Comparison of ENCODE assay signal across 12 cellular contexts in genomic region chr5:1497271-1497777, GRCh38. TPM values are rescaled to one million over a fixed set of nuclear protein-coding genes. Genes with fewer than 3 reads are reported as not detected.
DNase-seq lines count a peak whose midpoint lies in the region; ATAC-seq lines count a peak whose summit lies in the region.
"Had no signal": no experiment of that assay in that cellular context is flagged by ENCODE, and none has a peak within 500 bp of the region (broad histone marks: within the 10 kb centered on the region; RNA-seq: fewer than 3 reads in every experiment).

No MANE protein-coding gene starts in this region.

- no peaks in the 10 kb centered on the region for H3K27me3 ChIP-seq in CD8-positive, alpha-beta memory T cell (ENCODE audit: insufficient read depth, low read length, poor library complexity, severe bottlenecking)
- H3K27me3 ChIP-seq in effector memory CD4-positive, alpha-beta T cell (replicated peaks; ENCODE audit: control insufficient read depth, insufficient read depth, low read length, poor library complexity, severe bottlenecking): no peaks in the 10 kb centered on the region
- H3K27me3 ChIP-seq: BE2C, pancreas had no signal

- no peaks in the 10 kb centered on the region for H3K9me3 Mint-ChIP-seq in CD8-positive, alpha-beta memory T cell
- no peaks in the 10 kb centered on the region for H3K9me3 Mint-ChIP-seq in activated T-helper 1 cell treated with anti-CD3 and anti-CD28 coated beads, Interleukin-12 subunit alpha, Interleukin-12 subunit beta, Interleukin-2, Interleukin-4 antibody, amounts not matched to agents 30 ng/mL and 10 ng/mL and 1 ng/mL, durations not matched to agents 14 hours and 24 hours and 36 hours

- DNase-seq in CD8-positive, alpha-beta memory T cell: no peak
- DNase-seq in activated T-helper 1 cell treated with anti-CD3 and anti-CD28 coated beads, Interleukin-12 subunit alpha, Interleukin-12 subunit beta, Interleukin-2, Interleukin-4 antibody, amounts not matched to agents 30 ng/mL and 10 ng/mL and 1 ng/mL, durations not matched to agents 14 hours and 24 hours and 36 hours (ENCODE audit: low spot score): no peak
- DNase-seq in effector memory CD4-positive, alpha-beta T cell: no peak
- no peak for DNase-seq in NCI-H2171 treated with DMSO at 0.1 percent for 48 hours (lab: John Stamatoyannopoulos, UW)
- DNase-seq in NCI-H345 treated with DMSO at 0.1 percent for 48 hours (lab: John Stamatoyannopoulos, UW; ENCODE audit: unreplicated experiment): no peak
- DNase-seq in medulla oblongata (ENCODE audit: extremely low spot score): no peak
- DNase-seq: activated effector memory CD4-positive, alpha-beta T cell treated with Interleukin-2 at 50 U/mL for 16 hours; BE2C; NCI-H226 had no signal

- H3K36me3 ChIP-seq in CD8-positive, alpha-beta memory T cell (ENCODE audit: insufficient read depth, low read length): peaks cover 30% of the 10 kb centered on the region
- peaks cover 37% of the 10 kb centered on the region for H3K36me3 ChIP-seq in effector memory CD4-positive, alpha-beta T cell (ENCODE audit: control insufficient read depth, insufficient read depth, low read length)
- H3K36me3 ChIP-seq: pancreas had no signal

- peaks cover 0 to 84% (median 12%) of the 10 kb centered on the region in 3 donors for H3K36me3 Mint-ChIP-seq in CD8-positive, alpha-beta memory T cell
- peaks cover 7% of the 10 kb centered on the region for H3K36me3 Mint-ChIP-seq in activated T-helper 1 cell treated with anti-CD3 and anti-CD28 coated beads, Interleukin-12 subunit alpha, Interleukin-12 subunit beta, Interleukin-2, Interleukin-4 antibody, amounts not matched to agents 30 ng/mL and 10 ng/mL and 1 ng/mL, durations not matched to agents 14 hours and 24 hours and 36 hours (ENCODE audit: low read depth)

- peak overlapping the region in 7 of 8 donors; percentile 10 to 99 (median 73) for H3K27ac Mint-ChIP-seq in CD8-positive, alpha-beta memory T cell
- H3K27ac Mint-ChIP-seq in activated T-helper 1 cell treated with anti-CD3 and anti-CD28 coated beads, Interleukin-12 subunit alpha, Interleukin-12 subunit beta, Interleukin-2, Interleukin-4 antibody, amounts not matched to agents 30 ng/mL and 10 ng/mL and 1 ng/mL, durations not matched to agents 14 hours and 24 hours and 36 hours: peak overlapping the region; percentile 52

- no peak overlapping the region for H3K27ac ChIP-seq in CD8-positive, alpha-beta memory T cell (ENCODE audit: low read depth, low read length)
- H3K27ac ChIP-seq in effector memory CD4-positive, alpha-beta T cell (ENCODE audit: insufficient read depth, low read length, poor library complexity, severe bottlenecking): no peak overlapping the region
- H3K27ac ChIP-seq: pancreas had no signal

- no peak overlapping the region for H3K4me3 ChIP-seq in CD8-positive, alpha-beta memory T cell (ENCODE audit: low read length)
- H3K4me3 ChIP-seq in effector memory CD4-positive, alpha-beta T cell (ENCODE audit: insufficient read depth, low read depth, low read length, poor library complexity, severe bottlenecking): no peak overlapping the region
- H3K4me3 ChIP-seq: pancreas had no signal

- intact Hi-C loops in activated T-helper 1 cell treated with anti-CD3 and anti-CD28 coated beads, Interleukin-12 subunit alpha, Interleukin-12 subunit beta, Interleukin-2, Interleukin-4 antibody, amounts not matched to agents 30 ng/mL and 10 ng/mL and 1 ng/mL, durations not matched to agents 14 hours and 24 hours and 36 hours (cut with micrococcal nuclease): no loop called here

- H3K4me1 ChIP-seq in CD8-positive, alpha-beta memory T cell (ENCODE audit: insufficient read depth, low read length): peaks cover 30% of the 10 kb centered on the region
- H3K4me1 ChIP-seq in effector memory CD4-positive, alpha-beta T cell (ENCODE audit: control insufficient read depth, insufficient read depth, low read length, poor library complexity, severe bottlenecking): no peaks in the 10 kb centered on the region
- H3K4me1 ChIP-seq: BE2C, pancreas had no signal

- H3K9me3 ChIP-seq in CD8-positive, alpha-beta memory T cell (ENCODE audit: low read length): no peaks in the 10 kb centered on the region
- no peaks in the 10 kb centered on the region for H3K9me3 ChIP-seq in effector memory CD4-positive, alpha-beta T cell (ENCODE audit: control insufficient read depth, low read length)
- H3K9me3 ChIP-seq: BE2C, pancreas had no signal

- H3K27me3 Mint-ChIP-seq in CD8-positive, alpha-beta memory T cell: no peaks in the 10 kb centered on the region
- no peaks in the 10 kb centered on the region for H3K27me3 Mint-ChIP-seq in activated T-helper 1 cell treated with anti-CD3 and anti-CD28 coated beads, Interleukin-12 subunit alpha, Interleukin-12 subunit beta, Interleukin-2, Interleukin-4 antibody, amounts not matched to agents 30 ng/mL and 10 ng/mL and 1 ng/mL, durations not matched to agents 14 hours and 24 hours and 36 hours (ENCODE audit: insufficient read depth)

- POLR2A ChIA-PET in CD8-positive, alpha-beta memory T cell (lab: Charles Lee): no interaction called here

- peaks cover 61 to 91% (median 80%) of the 10 kb centered on the region in 3 donors for H3K4me1 Mint-ChIP-seq in CD8-positive, alpha-beta memory T cell
- peaks cover 12% of the 10 kb centered on the region for H3K4me1 Mint-ChIP-seq in activated T-helper 1 cell treated with anti-CD3 and anti-CD28 coated beads, Interleukin-12 subunit alpha, Interleukin-12 subunit beta, Interleukin-2, Interleukin-4 antibody, amounts not matched to agents 30 ng/mL and 10 ng/mL and 1 ng/mL, durations not matched to agents 14 hours and 24 hours and 36 hours (ENCODE audit: low read depth)

- CTCF ChIA-PET in CD8-positive, alpha-beta memory T cell (lab: Charles Lee): no interaction called here

- ATAC-seq in GM19397 (IDR thresholded peaks at IDR 0.05; ENCODE audit: unreplicated experiment): peak; percentile 19
- ATAC-seq in HG03039 (IDR thresholded peaks at IDR 0.05; ENCODE audit: unreplicated experiment): peak; percentile 28
- ATAC-seq: pancreas had no signal

- H3K4me3 Mint-ChIP-seq in CD8-positive, alpha-beta memory T cell: peak overlapping the region in 1 of 7 donors; percentile 20
- H3K4me3 Mint-ChIP-seq in activated T-helper 1 cell treated with anti-CD3 and anti-CD28 coated beads, Interleukin-12 subunit alpha, Interleukin-12 subunit beta, Interleukin-2, Interleukin-4 antibody, amounts not matched to agents 30 ng/mL and 10 ng/mL and 1 ng/mL, durations not matched to agents 14 hours and 24 hours and 36 hours: no peak overlapping the region

RNA-seq across cellular contexts. Expression of gene LPCAT1, which starts 26.4 kb away (rescaled TPM):
- total RNA-seq in CD8-positive, alpha-beta memory T cell: 100 to 1,000 TPM in 1 of 2 experiments, 10 to 100 TPM in 1; 92.5 to 101 TPM
- polyA plus RNA-seq in CD8-positive, alpha-beta memory T cell: 95.9 TPM
- total RNA-seq in activated T-helper 1 cell treated with anti-CD3 and anti-CD28 coated beads, Interleukin-12 subunit alpha, Interleukin-12 subunit beta, Interleukin-2, Interleukin-4 antibody, amounts not matched to agents 30 ng/mL and 10 ng/mL and 1 ng/mL, durations not matched to agents 14 hours and 24 hours and 36 hours: 103 and 110 TPM in 2 replicates

RNA-seq across cellular contexts. Expression of gene SLC6A3, which starts 52.1 kb away (rescaled TPM):
- total RNA-seq in CD8-positive, alpha-beta memory T cell: not detected
- polyA plus RNA-seq in CD8-positive, alpha-beta memory T cell: not detected
- not detected in 2 replicates for total RNA-seq in activated T-helper 1 cell treated with anti-CD3 and anti-CD28 coated beads, Interleukin-12 subunit alpha, Interleukin-12 subunit beta, Interleukin-2, Interleukin-4 antibody, amounts not matched to agents 30 ng/mL and 10 ng/mL and 1 ng/mL, durations not matched to agents 14 hours and 24 hours and 36 hours
- total RNA-seq: pancreas had no signal
- polyA plus RNA-seq: pancreas had no signal
